ENCODE assay signal across 17 cellular contexts in the genomic region with DNA sequence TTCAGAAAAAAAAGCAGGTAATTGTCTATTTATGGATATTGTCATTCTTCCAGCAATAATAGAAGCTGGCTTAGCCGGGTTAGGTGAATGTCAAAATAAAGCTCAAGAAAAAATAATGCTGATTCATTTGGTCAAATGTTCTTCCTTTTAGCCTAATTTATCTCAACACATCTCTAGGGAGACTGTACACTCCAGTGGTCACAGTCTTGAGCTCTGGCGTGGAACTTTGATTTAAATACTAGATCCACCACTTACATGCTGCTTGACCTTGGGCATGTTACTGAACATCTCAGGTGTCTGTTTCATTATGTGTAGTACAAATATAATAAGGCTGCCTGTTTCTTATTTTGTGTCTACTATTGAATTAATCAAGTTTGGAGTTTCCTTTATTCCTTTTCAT. TPM values are rescaled to one million over a fixed set of nuclear protein-coding genes. Genes with fewer than 3 reads are reported as not detected.
DNase-seq lines count a peak whose midpoint lies in the region; ATAC-seq and TF ChIP-seq lines count a peak whose summit lies in the region.
"Had no signal": no experiment of that assay in that cellular context is flagged by ENCODE, and none has a peak within 500 bp of the region (broad histone marks: within the 10 kb centered on the region; RNA-seq: fewer than 3 reads in every experiment).

No MANE protein-coding gene starts in this region.

- POLR2A ChIA-PET in A673 (lab: Charles Lee; ENCODE audit: low non-redundant PET): no interaction called here

- H3K4me3 ChIP-seq in A673 (ENCODE audit: low read depth, low read length, poor library complexity, severe bottlenecking) (no peak overlapping the region), Karpas-422 (ENCODE audit: low read length) (no peak overlapping the region), esophagus squamous epithelium (no peak overlapping the region)
- H3K4me3 ChIP-seq: A549, coronary artery, tibial nerve had no signal

- intact Hi-C loops in A673 (cut with micrococcal nuclease; ENCODE audit: unreplicated experiment): no loop called here
- intact Hi-C loops in esophagus squamous epithelium (cut with DNase I): no loop called here
- intact Hi-C loops in posterior cingulate gyrus (cut with DNase I): no loop called here

- H3K36me3 ChIP-seq in A673 (ENCODE audit: insufficient read depth, low read length, poor library complexity, severe bottlenecking): no peaks in the 10 kb centered on the region
- no peaks in the 10 kb centered on the region for H3K36me3 ChIP-seq in Karpas-422 (ENCODE audit: insufficient read depth, low read length)
- no peaks in the 10 kb centered on the region for H3K36me3 ChIP-seq in esophagus squamous epithelium
- H3K36me3 ChIP-seq: tibial nerve had no signal

- peak overlapping the region; percentile 62 for H3K27ac ChIP-seq in A673 (ENCODE audit: low read depth, low read length, poor library complexity, severe bottlenecking)
- H3K27ac ChIP-seq in Karpas-422 (ENCODE audit: low read length): no peak overlapping the region
- H3K27ac ChIP-seq in esophagus squamous epithelium: no peak overlapping the region
- H3K27ac ChIP-seq: tibial nerve had no signal

- CTCF ChIA-PET in A673 (lab: Charles Lee): no interaction called here

- H3K9ac ChIP-seq in Karpas-422 (ENCODE audit: low read length): no peak overlapping the region

- peak; percentile 79 for ATAC-seq in GM19035 (IDR thresholded peaks at IDR 0.05; ENCODE audit: unreplicated experiment)
- ATAC-seq in HG02884 (IDR thresholded peaks at IDR 0.05; ENCODE audit: unreplicated experiment): peak; percentile 90
- ATAC-seq: A549; activated naive CD8-positive, alpha-beta T cell treated with anti-CD3 and anti-CD28 coated beads, Interleukin-2, amount 50 U/mL, for 24 hours had no signal

- H3K9me3 ChIP-seq in A673 (ENCODE audit: low read depth, low read length, poor library complexity, severe bottlenecking) (no peaks in the 10 kb centered on the region), Karpas-422 (ENCODE audit: low read length) (no peaks in the 10 kb centered on the region; the same call in 1 of the 2 replicates), esophagus squamous epithelium (no peaks in the 10 kb centered on the region)
- H3K9me3 ChIP-seq: A549 had no signal

- H3K9me2 ChIP-seq in Karpas-422 (replicated peaks; ENCODE audit: insufficient read depth, low read length): no peaks in the 10 kb centered on the region

- no peak for DNase-seq in A673 (ENCODE audit: low spot score)
- peak; percentile 44 for DNase-seq in Karpas-422
- no peak for DNase-seq in esophagus squamous epithelium (lab: John Stamatoyannopoulos, UW)
- DNase-seq in posterior cingulate gyrus: no peak
- no peak for DNase-seq in NCI-H774 (lab: John Stamatoyannopoulos, UW)
- DNase-seq in hepatic stellate cell (ENCODE audit: low spot score): no peak
- DNase-seq: activated naive CD8-positive, alpha-beta T cell treated with anti-CD3 and anti-CD28 coated beads, Interleukin-2, amount 50 U/mL, for 24 hours; DMS79 treated with DMSO at 0.1 percent for 48 hours; Kasumi-1; kidney; naive B cell had no signal

- H4K20me1 ChIP-seq in Karpas-422 (ENCODE audit: insufficient read depth, low read depth, low read length): no peaks in the 10 kb centered on the region

- H2AFZ ChIP-seq in Karpas-422 (ENCODE audit: low read length): no peak overlapping the region

- H3K4me1 ChIP-seq in A673 (ENCODE audit: insufficient read depth, low read length, poor library complexity, severe bottlenecking): peaks cover 21% of the 10 kb centered on the region
- H3K4me1 ChIP-seq in Karpas-422 (ENCODE audit: low read length): no peaks in the 10 kb centered on the region
- no peaks in the 10 kb centered on the region for H3K4me1 ChIP-seq in esophagus squamous epithelium

- WGBS in esophagus squamous epithelium, 2 donors: 83 to 88% methylated on average over 2 of the region's 2 CpGs

- TF ChIP-seq CTCF in A673 (conservative IDR thresholded peaks at IDR 0.05; ENCODE audit: low read depth, low read length) (no peak), esophagus squamous epithelium (IDR thresholded peaks at IDR 0.05) (no peak)

- H3K79me2 ChIP-seq in Karpas-422 (ENCODE audit: low read length): no peaks in the 10 kb centered on the region

- no TSS peak for BruUV-seq in A673 (replicated peaks; lab: Mats Ljungman, UMichigan)

- no peaks in the 10 kb centered on the region for H3K27me3 ChIP-seq in A673 (replicated peaks; ENCODE audit: insufficient read depth, low read depth, low read length, poor library complexity)
- no peaks in the 10 kb centered on the region for H3K27me3 ChIP-seq in Karpas-422 (ENCODE audit: low read length)
- H3K27me3 ChIP-seq in esophagus squamous epithelium: no peaks in the 10 kb centered on the region
- H3K27me3 ChIP-seq: tibial nerve had no signal

- no peak for TF ChIP-seq POLR2A in esophagus squamous epithelium (IDR thresholded peaks at IDR 0.05)

- H3K4me2 ChIP-seq in Karpas-422 (ENCODE audit: low read depth, low read length, poor library complexity, severe bottlenecking): no peak overlapping the region
- H3K4me2 ChIP-seq: A549 had no signal

RNA-seq across cellular contexts. Expression of gene PRTFDC1, which starts 22.0 kb away (rescaled TPM):
- total RNA-seq in A673 (2021) (49.7 and 49.8 TPM in 2 replicates), esophagus squamous epithelium (1 to 10 TPM in 3 of 4 donors, under 1 TPM in 1; 0.15 to 2.2 (median 1.8) TPM)
- not detected in 2 replicates for total RNA-seq in Karpas-422 (2014; rRNA removed; shearing (Covaris generic); ENCODE audit: low replicate concordance)
- total RNA-seq: OCI-LY7 had no signal

Comparison
In these comparisons a context has a peak if more than half of its experiments do, and no peak if none do; other contexts are left out.
1. RNA of gene PRTFDC1, which starts 22.0 kb away (total RNA-seq): 49.7 to 49.8 TPM in A673; 0.15 to 2.2 TPM in esophagus squamous epithelium and not detected in Karpas-422; every median in the first group is over 10 times any median in the second.